ENCODE assay signal across 13 cellular contexts in the genomic region with DNA sequence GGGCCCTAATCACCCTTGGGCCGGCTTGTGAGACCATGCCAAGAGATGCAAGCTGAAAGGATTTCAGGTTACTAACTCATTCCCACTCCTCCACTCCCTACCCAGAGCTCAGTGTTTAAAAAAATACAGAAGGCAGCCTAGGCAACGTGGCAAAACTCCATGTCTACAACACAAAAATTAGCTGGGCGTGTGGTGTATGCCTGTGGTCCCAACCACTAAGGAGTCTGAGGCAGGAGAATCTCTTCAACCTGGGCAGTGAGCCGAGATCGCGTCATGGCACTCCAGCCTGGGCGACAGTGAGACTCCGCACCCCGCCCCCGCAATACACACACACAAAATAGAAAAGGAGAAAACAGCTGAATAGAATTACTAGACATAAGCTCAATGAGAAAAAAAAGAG. TPM values are rescaled to one million over a fixed set of nuclear protein-coding genes. Genes with fewer than 3 reads are reported as not detected.
A peak's percentile ranks its signal among the peaks of the same experiment; 100 is the strongest.
DNase-seq lines count a peak whose midpoint lies in the region; ATAC-seq and TF ChIP-seq lines count a peak whose summit lies in the region.
"Had no signal": no experiment of that assay in that cellular context is flagged by ENCODE, and none has a peak within 500 bp of the region (broad histone marks: within the 10 kb centered on the region; RNA-seq: fewer than 3 reads in every experiment).

No MANE protein-coding gene starts in this region.

- H3K36me3 ChIP-seq in lung (ENCODE audit: control insufficient read depth in 2 of 2, insufficient read depth in 2 of 2, low read length in 2 of 2) (peaks cover 7 to 18% of the 10 kb centered on the region in 2 donors), subcutaneous abdominal adipose tissue (ENCODE audit: control insufficient read depth in 5 of 5, insufficient read depth in 5 of 5, low read length in 5 of 5) (peaks cover 6 to 38% (median 15%) of the 10 kb centered on the region in 5 donors), SK-N-SH (replicated peaks in 1 of 2; ENCODE audit: control insufficient read depth in 1 of 2, insufficient read depth in 2 of 2, low read length in 1 of 2) (peaks cover 43 to 53% of the 10 kb centered on the region in 2 experiments)

- H3K27me3 ChIP-seq in lung (ENCODE audit: control insufficient read depth, insufficient read depth), result no peaks in the 10 kb centered on the region
- no peaks in the 10 kb centered on the region for H3K27me3 ChIP-seq in subcutaneous abdominal adipose tissue (ENCODE audit: control insufficient read depth in 5 of 5, insufficient read depth in 4 of 5, low read length in 5 of 5)
- no peaks in the 10 kb centered on the region for H3K27me3 ChIP-seq in SK-N-SH (ENCODE audit: insufficient read depth)
- H3K27me3 ChIP-seq: right lobe of liver had no signal

- H3K79me2 ChIP-seq in SK-N-SH (ENCODE audit: insufficient read depth), result peaks cover 100% of the 10 kb centered on the region

- no peak for TF ChIP-seq RAD21 in SK-N-SH (IDR thresholded peaks at IDR 0.05; ENCODE audit: low read length)

- H3F3A ChIP-seq in SK-N-SH (replicated peaks; ENCODE audit: insufficient read depth), result peaks cover 11% of the 10 kb centered on the region

- peaks cover 48% of the 10 kb centered on the region for H4K20me1 ChIP-seq in SK-N-SH (ENCODE audit: insufficient read depth)

- H3K4me3 Mint-ChIP-seq in chondrocyte (ENCODE audit: unreplicated experiment), result no peak overlapping the region
- H3K4me3 Mint-ChIP-seq: stimulated activated naive CD8-positive, alpha-beta T cell treated with anti-CD3 and anti-CD28 coated beads, Interleukin-15, Interleukin-2, amounts not matched to agents 100 ng/mL and 50 ng/mL, for 24 hours; T-helper 1 cell treated with Interleukin-12 subunit alpha and Interleukin-12 subunit beta and Interleukin-4 antibody, amounts not matched to agents 30 μg/mL and 1 μg/mL, for 36 hours had no signal

- CTCF ChIA-PET in SK-N-SH (lab: Yijun Ruan, JAX), result interaction anchor here (0.9 kb wide), 1 partner anchor 75 kb away, joined by 3 read pairs; no protein-coding TSS in a partner anchor

- TF ChIP-seq CTCF in chondrocyte (IDR thresholded peaks at IDR 0.05) (no peak), lung (IDR thresholded peaks at IDR 0.05; ENCODE audit: control extremely low read depth, extremely low read depth) (no peak), SK-N-SH (IDR thresholded peaks at IDR 0.05) (no peak)

- TF ChIP-seq EP300 in SK-N-SH (IDR thresholded peaks at IDR 0.05; ENCODE audit: borderline replicate concordance in 1 of 2, low read depth in 1 of 2, low read length in 1 of 2), result no peak

- H3K27ac Mint-ChIP-seq in chondrocyte (ENCODE audit: unreplicated experiment), result peak overlapping the region; percentile 58
- H3K27ac Mint-ChIP-seq: T-helper 1 cell treated with Interleukin-12 subunit alpha and Interleukin-12 subunit beta and Interleukin-4 antibody, amounts not matched to agents 30 μg/mL and 1 μg/mL, for 36 hours had no signal

- no peaks in the 10 kb centered on the region for H3K9me3 ChIP-seq in lung (ENCODE audit: control insufficient read depth in 2 of 2, insufficient read depth in 1 of 2, low read length in 1 of 2)
- no peaks in the 10 kb centered on the region for H3K9me3 ChIP-seq in subcutaneous abdominal adipose tissue (ENCODE audit: control insufficient read depth in 5 of 5, low read length in 5 of 5)
- no peaks in the 10 kb centered on the region for H3K9me3 ChIP-seq in SK-N-SH
- H3K9me3 ChIP-seq: right lobe of liver had no signal

- no peaks in the 10 kb centered on the region for H3K9me2 ChIP-seq in SK-N-SH

- peaks cover 13 to 18% of the 10 kb centered on the region in 2 donors for H3K4me1 ChIP-seq in lung (ENCODE audit: control insufficient read depth in 2 of 2, insufficient read depth in 2 of 2, low read length in 2 of 2)
- H3K4me1 ChIP-seq in subcutaneous abdominal adipose tissue (ENCODE audit: control insufficient read depth in 5 of 5, insufficient read depth in 5 of 5, low read length in 5 of 5), result peaks cover 11 to 36% (median 24%) of the 10 kb centered on the region in 5 donors
- H3K4me1 ChIP-seq in SK-N-SH (ENCODE audit: control insufficient read depth in 1 of 2, insufficient read depth in 2 of 2, low read depth in 1 of 2, low read length in 1 of 2), result peaks cover 2 to 16% of the 10 kb centered on the region in 2 experiments; a peak in 2 of 4 replicates
- H3K4me1 ChIP-seq: right lobe of liver had no signal

- POLR2A ChIA-PET in SK-N-SH (lab: Yijun Ruan, JAX), result no interaction called here

- H3K36me3 Mint-ChIP-seq in chondrocyte (ENCODE audit: low read depth), result peaks cover 15% of the 10 kb centered on the region

- H3K27me3 Mint-ChIP-seq in chondrocyte (ENCODE audit: low read depth), result no peaks in the 10 kb centered on the region
- H3K27me3 Mint-ChIP-seq: stimulated activated naive CD8-positive, alpha-beta T cell treated with anti-CD3 and anti-CD28 coated beads, Interleukin-15, Interleukin-2, amounts not matched to agents 100 ng/mL and 50 ng/mL, for 24 hours had no signal

- H3K4me2 ChIP-seq in SK-N-SH, result no peak overlapping the region

- H3K27ac ChIP-seq in lung (ENCODE audit: low read depth in 1 of 2, low read length in 1 of 2) (peak overlapping the region; percentile 2 to 93), subcutaneous abdominal adipose tissue (ENCODE audit: low read depth, low read length) (peak overlapping the region; percentile 93), SK-N-SH (ENCODE audit: low read depth in 2 of 2, low read length in 1 of 2) (no peak overlapping the region)
- H3K27ac ChIP-seq: right lobe of liver had no signal

- peak; percentile 68 for DNase-seq in LHCN-M2 (ENCODE audit: low read depth)
- no peak for DNase-seq in chondrocyte (ENCODE audit: low spot score)
- DNase-seq in lung (ENCODE audit: low spot score), result peak; percentile 90
- no peak for DNase-seq in NCI-H1436 (lab: John Stamatoyannopoulos, UW)
- DNase-seq in HuH-7.5 (ENCODE audit: low spot score), result no peak
- DNase-seq in SK-N-SH, result no peak
- DNase-seq in epidermal melanocyte (ENCODE audit: insufficient read length, low spot score), result no peak
- DNase-seq: activated gamma-delta T cell treated with Interleukin-2 at 50 U/mL for 16 hours, NCI-H2171, right lobe of liver had no signal

- H2AFZ ChIP-seq in SK-N-SH (ENCODE audit: low read depth), result no peak overlapping the region

- peaks cover 61% of the 10 kb centered on the region for H3K4me1 Mint-ChIP-seq in chondrocyte (ENCODE audit: low read depth)

- no peaks in the 10 kb centered on the region for H3K9me3 Mint-ChIP-seq in chondrocyte (ENCODE audit: low read depth)
- H3K9me3 Mint-ChIP-seq: stimulated activated naive CD8-positive, alpha-beta T cell treated with anti-CD3 and anti-CD28 coated beads, Interleukin-15, Interleukin-2, amounts not matched to agents 100 ng/mL and 50 ng/mL, for 24 hours; T-helper 1 cell treated with Interleukin-12 subunit alpha and Interleukin-12 subunit beta and Interleukin-4 antibody, amounts not matched to agents 30 μg/mL and 1 μg/mL, for 36 hours had no signal

- H3K4me3 ChIP-seq in lung, result no peak overlapping the region
- peak overlapping the region in 2 of 5 donors; percentile 4 to 40 for H3K4me3 ChIP-seq in subcutaneous abdominal adipose tissue (ENCODE audit: low read depth in 1 of 5, low read length in 5 of 5)
- no peak overlapping the region for H3K4me3 ChIP-seq in SK-N-SH (ENCODE audit: low read depth in 2 of 2, low read length in 1 of 2)
- H3K4me3 ChIP-seq: right lobe of liver had no signal

- WGBS in lung, 2 donors, result 66 to 85% methylated on average over 10 of the region's 10 CpGs
- over 99% methylated on average over 10 of the region's 10 CpGs for WGBS in SK-N-SH (ENCODE audit: low lambda C conversion rate)

- H3K9ac ChIP-seq in subcutaneous abdominal adipose tissue (ENCODE audit: low read length in 5 of 5) (peak overlapping the region in 3 of 5 donors; percentile 17 to 55 (median 48)), SK-N-SH (no peak overlapping the region)

- peak; percentile 78 for ATAC-seq in lung (ENCODE audit: insufficient read depth, low FRiP score)

TF ChIP-seq in SK-N-SH, 30 proteins besides CTCF, POLR2A, EP300 and RAD21 (continues in another document):
- TF ChIP-seq TEAD4 (IDR thresholded peaks at IDR 0.05; ENCODE audit: borderline replicate concordance, insufficient read depth) (no peak), FOXJ3 (CRISPR knock-in tag; IDR thresholded peaks at IDR 0.05) (no peak), NRF1 (IDR thresholded peaks at IDR 0.05; ENCODE audit: low read depth, low read length) (no peak), PBX3 (IDR thresholded peaks at IDR 0.05) (no peak), YY1 (IDR thresholded peaks at IDR 0.05; ENCODE audit: low read depth) (no peak), EZH2phosphoT487 (IDR thresholded peaks at IDR 0.05; ENCODE audit: borderline replicate concordance, low read depth) (no peak), FOXM1 (IDR thresholded peaks at IDR 0.05; ENCODE audit: low read depth) (no peak), SMC3 (IDR thresholded peaks at IDR 0.05; ENCODE audit: low read depth, low read length) (no peak), SIN3A (IDR thresholded peaks at IDR 0.05; ENCODE audit: borderline replicate concordance, low read depth, low read length) (no peak), FOSL2 (IDR thresholded peaks at IDR 0.05; ENCODE audit: borderline replicate concordance, low read depth) (no peak), CHD2 (IDR thresholded peaks at IDR 0.05; ENCODE audit: low read length, partially characterized antibody) (no peak), GATA2 (CRISPR knock-in tag; IDR thresholded peaks at IDR 0.05) (no peak)

RNA-seq across cellular contexts. Expression of gene IWS1, which starts 10.3 kb away (rescaled TPM):
- total RNA-seq in LHCN-M2 (2014; rRNA removed) (42.1 and 47.5 TPM in 2 replicates), chondrocyte (32.4 to 41.8 TPM (median 37.4 TPM) in 3 replicates), lung (10 to 100 TPM; 35.6 to 64.5 TPM)
- polyA plus RNA-seq in LHCN-M2 (2012), result 29.3 TPM
- polyA plus RNA-seq in lung (10 to 100 TPM; 20.3 to 29.6 TPM), SK-N-SH (2012; rRNA removed) (24.6 and 30.0 TPM in 2 replicates)
- 30.0 and 35.8 TPM in 2 replicates for polyA plus RNA-seq in SK-N-SH (2012; cell fraction: cytosol; rRNA removed)
- 19.8 and 27.7 TPM in 2 replicates for polyA plus RNA-seq in SK-N-SH (2012; cell fraction: nucleus; rRNA removed)

RNA-seq across cellular contexts. Expression of gene MYO7B, which starts 19.5 kb away (rescaled TPM):
- total RNA-seq in LHCN-M2 (2014; rRNA removed) (0.13 and 0.29 TPM in 2 replicates), chondrocyte (0.02 to 0.31 TPM in 2 of 3 replicates, not detected in the other), lung (1 to 10 TPM in 1 of 2 donors, under 1 TPM in 1; 0.51 to 4.7 TPM)
- polyA plus RNA-seq in LHCN-M2 (2012), result 0.97 TPM
- polyA plus RNA-seq in lung (1 to 10 TPM; 1.6 to 2.2 TPM), SK-N-SH (2012; rRNA removed) (0.06 and 0.08 TPM in 2 replicates)
- polyA plus RNA-seq in SK-N-SH (2012; cell fraction: cytosol; rRNA removed), result 0.03 and 0.05 TPM in 2 replicates
- polyA plus RNA-seq in SK-N-SH (2012; cell fraction: nucleus; rRNA removed), result 0.29 and 0.42 TPM in 2 replicates

Comparison
In these comparisons a context has a peak if more than half of its experiments do, and no peak if none do; other contexts are left out.
1. DNase-seq: peak in LHCN-M2 (single experiment) and lung (single experiment); none in chondrocyte (single experiment), NCI-H1436 (single experiment), HuH-7.5 (single experiment), SK-N-SH (single experiment) and epidermal melanocyte (single experiment).
2. H3K27ac ChIP-seq: peak in lung (2 of 2) and subcutaneous abdominal adipose tissue (single experiment); none in SK-N-SH (0 of 2).